9 cellular contexts compared by ENCODE assay signal in the genomic region with DNA sequence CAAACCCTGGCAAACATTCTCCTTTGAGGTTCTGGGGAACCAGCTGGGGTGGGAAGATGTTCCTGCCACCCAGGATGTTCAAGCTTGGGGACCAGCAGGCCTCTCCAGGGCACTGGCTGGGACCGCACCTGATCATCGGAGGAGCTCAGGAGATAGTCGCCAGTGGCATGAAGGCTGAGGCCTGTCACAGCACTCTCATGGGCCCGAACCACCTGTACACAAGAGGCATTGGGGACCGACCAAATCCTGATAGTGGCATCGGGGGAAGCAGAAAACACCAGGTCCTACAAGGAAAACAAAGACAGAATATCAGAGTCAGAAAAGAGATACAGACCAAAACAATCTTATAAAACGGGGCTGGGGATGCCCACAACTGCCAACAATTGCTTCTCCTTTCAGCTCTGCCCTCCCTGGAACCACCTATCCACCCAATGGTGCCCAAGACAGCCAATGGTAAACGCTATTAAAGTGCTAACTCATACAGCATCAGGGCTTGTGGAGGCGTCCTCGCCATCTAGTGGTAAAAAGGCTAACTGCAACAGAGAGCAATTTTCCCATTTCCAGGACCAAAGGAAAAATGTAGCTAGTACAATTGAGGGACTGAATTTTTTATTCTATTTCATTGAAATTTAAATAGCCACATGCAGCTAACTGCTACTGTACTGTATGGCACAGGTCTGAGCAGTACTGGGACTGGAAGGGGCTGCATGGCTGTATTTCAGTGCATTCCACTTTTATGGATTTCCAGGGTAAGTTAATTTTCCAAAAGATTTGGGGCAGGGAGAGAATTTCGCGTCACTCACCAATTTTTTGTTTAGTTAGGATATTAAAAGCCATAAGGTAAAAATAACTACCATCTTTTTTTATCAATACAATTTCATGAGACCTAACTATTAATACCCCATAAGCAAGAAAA. TPM values are rescaled to one million over a fixed set of nuclear protein-coding genes. Genes with fewer than 3 reads are reported as not detected.
DNase-seq lines count a peak whose midpoint lies in the region; ATAC-seq and TF ChIP-seq lines count a peak whose summit lies in the region.
"Had no signal": no experiment of that assay in that cellular context is flagged by ENCODE, and none has a peak within 500 bp of the region (broad histone marks: within the 10 kb centered on the region; RNA-seq: fewer than 3 reads in every experiment).

No MANE protein-coding gene starts in this region.

- H3K4me1 Mint-ChIP-seq in osteocyte (ENCODE audit: unreplicated experiment) = peaks cover 4% of the 10 kb centered on the region

- H3K9me3 Mint-ChIP-seq in osteocyte (ENCODE audit: unreplicated experiment) = no peaks in the 10 kb centered on the region

- no peak for ATAC-seq in HG03469 (IDR thresholded peaks at IDR 0.05; ENCODE audit: unreplicated experiment)
- ATAC-seq in GM21576 (IDR thresholded peaks at IDR 0.05; ENCODE audit: unreplicated experiment) = no peak

- no peaks in the 10 kb centered on the region for H3K27me3 Mint-ChIP-seq in osteocyte (ENCODE audit: unreplicated experiment)

- DNase-seq in Ammon's horn (ENCODE audit: low spot score) (peak; percentile 77), GDM1 (lab: John Stamatoyannopoulos, UW) (peak; percentile 40), NAMALWA (ENCODE audit: low spot score) (peak; percentile 65), foreskin melanocyte (peak; percentile 47), osteocyte (ENCODE audit: extremely low spot score, unreplicated experiment) (no peak)

- TF ChIP-seq CTCF in WI38 (IDR thresholded peaks at IDR 0.05; ENCODE audit: low read depth, low read length) = peak; percentile 98
- peak; percentile 96 for TF ChIP-seq CTCF in osteocyte (IDR thresholded peaks at IDR 0.05)

- H3K4me3 ChIP-seq in WI38 (ENCODE audit: low read depth, low read length) = no peak overlapping the region

- H3K27ac Mint-ChIP-seq in osteocyte (ENCODE audit: unreplicated experiment) = no peak overlapping the region

- peaks cover 43% of the 10 kb centered on the region for H3K36me3 Mint-ChIP-seq in osteocyte (ENCODE audit: unreplicated experiment)

- H3K4me3 Mint-ChIP-seq in osteocyte (ENCODE audit: unreplicated experiment) = no peak overlapping the region

RNA-seq across cellular contexts. Expression of gene PRPF19, which starts 7.1 kb away (rescaled TPM):
- 78.0 and 78.2 TPM in 2 replicates for total RNA-seq in osteocyte

RNA-seq across cellular contexts. Expression of gene TMEM109, which starts 14.7 kb away (rescaled TPM):
- total RNA-seq in osteocyte = 144 and 152 TPM in 2 replicates

RNA-seq across cellular contexts. Expression of gene TMEM132A, which starts 25.0 kb away (rescaled TPM):
- 113 and 118 TPM in 2 replicates for total RNA-seq in osteocyte

RNA-seq across cellular contexts. Expression of gene ZP1, which starts 31.9 kb away (rescaled TPM):
- not detected in 2 replicates for total RNA-seq in osteocyte
- total RNA-seq: T-helper 1 cell treated with Interleukin-12 subunit alpha and Interleukin-12 subunit beta and Interleukin-4 antibody, amounts not matched to agents 30 ng/mL and 1 ng/mL, for 36 hours had no signal

RNA-seq across cellular contexts. Expression of gene PTGDR2, which starts 43.5 kb away (rescaled TPM):
- total RNA-seq in osteocyte = 0.68 and 0.91 TPM in 2 replicates
